In genomic region chr17:45127209-45127582, GRCh38 we compare ENCODE assay signal across 14 cellular contexts. TPM values are rescaled to one million over a fixed set of nuclear protein-coding genes. Genes with fewer than 3 reads are reported as not detected.
DNase-seq lines count a peak whose midpoint lies in the region; ATAC-seq and TF ChIP-seq lines count a peak whose summit lies in the region.
"Had no signal": no experiment of that assay in that cellular context is flagged by ENCODE, and none has a peak within 500 bp of the region (broad histone marks: within the 10 kb centered on the region; RNA-seq: fewer than 3 reads in every experiment).

No MANE protein-coding gene starts in this region.

- no peaks in the 10 kb centered on the region for H3K36me3 Mint-ChIP-seq in osteocyte (ENCODE audit: unreplicated experiment)
- no peaks in the 10 kb centered on the region for H3K36me3 Mint-ChIP-seq in natural killer cell treated with Interleukin-12 subunit alpha and Interleukin-12 subunit beta and Interleukin-15 and Interleukin-18, amount 100 ng/mL, for 72 hours
- H3K36me3 Mint-ChIP-seq: activated CD4-positive, alpha-beta memory T cell treated with anti-CD3 and anti-CD28 coated beads for 36 hours had no signal

- H3K4me1 Mint-ChIP-seq in osteocyte (ENCODE audit: unreplicated experiment): peaks cover 76% of the 10 kb centered on the region
- peaks cover 0 to 3% of the 10 kb centered on the region in 2 donors for H3K4me1 Mint-ChIP-seq in natural killer cell treated with Interleukin-12 subunit alpha and Interleukin-12 subunit beta and Interleukin-15 and Interleukin-18, amount 100 ng/mL, for 72 hours (ENCODE audit: low read depth in 2 of 2)
- H3K4me1 Mint-ChIP-seq: T-helper 17 cell had no signal

- H3K4me1 ChIP-seq in gastroesophageal sphincter (peaks cover 0 to 86% (median 45%) of the 10 kb centered on the region in 3 donors), uterus (peaks cover 5 to 30% of the 10 kb centered on the region in 2 donors)

- H3K27ac ChIP-seq in gastroesophageal sphincter: peak overlapping the region in 3 of 4 donors; percentile 97 to 100 (median 100)
- H3K27ac ChIP-seq in uterus: peak overlapping the region; percentile 81 to 82
- H3K27ac ChIP-seq: HL-60 had no signal

- H3K27me3 ChIP-seq in gastroesophageal sphincter (no peaks in the 10 kb centered on the region), uterus (no peaks in the 10 kb centered on the region)

- H3K9me3 Mint-ChIP-seq in osteocyte (ENCODE audit: unreplicated experiment): no peaks in the 10 kb centered on the region
- no peaks in the 10 kb centered on the region for H3K9me3 Mint-ChIP-seq in natural killer cell treated with Interleukin-12 subunit alpha and Interleukin-12 subunit beta and Interleukin-15 and Interleukin-18, amount 100 ng/mL, for 72 hours
- H3K9me3 Mint-ChIP-seq: activated CD4-positive, alpha-beta memory T cell treated with anti-CD3 and anti-CD28 coated beads for 36 hours had no signal

- no peaks in the 10 kb centered on the region for H3K36me3 ChIP-seq in gastroesophageal sphincter
- no peaks in the 10 kb centered on the region for H3K36me3 ChIP-seq in uterus

- H3K27me3 Mint-ChIP-seq in osteocyte (ENCODE audit: unreplicated experiment): no peaks in the 10 kb centered on the region
- peaks cover 0 to 8% of the 10 kb centered on the region in 2 donors for H3K27me3 Mint-ChIP-seq in natural killer cell treated with Interleukin-12 subunit alpha and Interleukin-12 subunit beta and Interleukin-15 and Interleukin-18, amount 100 ng/mL, for 72 hours
- H3K27me3 Mint-ChIP-seq: T-helper 17 cell had no signal

- H3K4me3 ChIP-seq in gastroesophageal sphincter (no peak overlapping the region), uterus (no peak overlapping the region)

- no peak for TF ChIP-seq POLR2A in gastroesophageal sphincter (IDR thresholded peaks at IDR 0.05)
- TF ChIP-seq POLR2A in uterus (IDR thresholded peaks at IDR 0.05): no peak

- no peak for TF ChIP-seq CTCF in gastroesophageal sphincter (IDR thresholded peaks at IDR 0.05)
- no peak for TF ChIP-seq CTCF in osteocyte (IDR thresholded peaks at IDR 0.05)
- TF ChIP-seq CTCF in uterus (IDR thresholded peaks at IDR 0.05): no peak

- peak; percentile 5 for DNase-seq in SKM-1 treated with dmso at 0.1 percent for 144 hours (lab: John Stamatoyannopoulos, UW; ENCODE audit: unreplicated experiment)
- DNase-seq in SKM-1 (lab: John Stamatoyannopoulos, UW; ENCODE audit: unreplicated experiment): no peak
- no peak for DNase-seq in osteocyte (ENCODE audit: extremely low spot score, unreplicated experiment)
- no peak for DNase-seq in uterus
- DNase-seq in natural killer cell treated with Interleukin-12 subunit alpha and Interleukin-12 subunit beta and Interleukin-15 and Interleukin-18, amount 100 ng/mL, for 72 hours (ENCODE audit: low spot score): no peak
- no peak for DNase-seq in NCI-H526 treated with DMSO at 0.1 percent for 48 hours (lab: John Stamatoyannopoulos, UW)
- DNase-seq in nucleus accumbens (lab: John Stamatoyannopoulos, UW): no peak
- DNase-seq: 8988T; activated CD4-positive, alpha-beta memory T cell treated with anti-CD3 and anti-CD28 coated beads for 36 hours; COR-L47; erythroblast; T-helper 17 cell had no signal

- no peak for TF ChIP-seq EP300 in gastroesophageal sphincter (IDR thresholded peaks at IDR 0.05)

- no peak for ATAC-seq in gastroesophageal sphincter
- ATAC-seq in natural killer cell treated with Interleukin-12 subunit alpha and Interleukin-12 subunit beta and Interleukin-15 and Interleukin-18, amount 100 ng/mL, for 72 hours: no peak
- ATAC-seq: T-helper 17 cell had no signal

- H3K9me3 ChIP-seq in gastroesophageal sphincter: no peaks in the 10 kb centered on the region
- H3K9me3 ChIP-seq in uterus: no peaks in the 10 kb centered on the region

- H3K27ac Mint-ChIP-seq in osteocyte (ENCODE audit: unreplicated experiment): peak overlapping the region; percentile 95
- no peak overlapping the region for H3K27ac Mint-ChIP-seq in natural killer cell treated with Interleukin-12 subunit alpha and Interleukin-12 subunit beta and Interleukin-15 and Interleukin-18, amount 100 ng/mL, for 72 hours
- H3K27ac Mint-ChIP-seq: activated CD4-positive, alpha-beta memory T cell treated with anti-CD3 and anti-CD28 coated beads for 36 hours; T-helper 17 cell had no signal

- H3K4me3 Mint-ChIP-seq in osteocyte (ENCODE audit: unreplicated experiment): peak overlapping the region; percentile 22
- no peak overlapping the region for H3K4me3 Mint-ChIP-seq in natural killer cell treated with Interleukin-12 subunit alpha and Interleukin-12 subunit beta and Interleukin-15 and Interleukin-18, amount 100 ng/mL, for 72 hours
- H3K4me3 Mint-ChIP-seq: activated CD4-positive, alpha-beta memory T cell treated with anti-CD3 and anti-CD28 coated beads for 36 hours; T-helper 17 cell had no signal

- 80 to 83% methylated on average over 1 of the region's 8 CpGs for WGBS in gastroesophageal sphincter (ENCODE audit: low coverage in 1 of 2), 2 donors

- intact Hi-C loops in uterus (cut with DNase I; ENCODE audit: low total_unique reads): no loop called here

RNA-seq across cellular contexts. Expression of gene PLCD3, which starts 5.1 kb away (rescaled TPM):
- 100 to 1,000 TPM in 2 of 4 donors, 10 to 100 TPM in 2; 50.4 to 147 (median 81.8) TPM for total RNA-seq in gastroesophageal sphincter
- 92.3 and 111 TPM in 2 replicates for total RNA-seq in osteocyte
- total RNA-seq in uterus: 10 to 100 TPM in 2 of 4 donors, 1 to 10 TPM in 2; 1.5 to 90.8 (median 8.9) TPM
- 1 to 10 TPM; 2.7 to 5.9 TPM for total RNA-seq in natural killer cell treated with Interleukin-12 subunit alpha and Interleukin-12 subunit beta and Interleukin-15 and Interleukin-18, amount 100 ng/mL, for 72 hours

RNA-seq across cellular contexts. Expression of gene ACBD4, which starts 8.3 kb away (rescaled TPM):
- 10 to 100 TPM; 15.0 to 28.8 (median 23.5) TPM for total RNA-seq in gastroesophageal sphincter
- 8.1 and 10.6 TPM in 2 replicates for total RNA-seq in osteocyte
- total RNA-seq in uterus: 10 to 100 TPM in 3 of 4 donors, 1 to 10 TPM in 1; 7.8 to 37.7 (median 26.1) TPM
- total RNA-seq in natural killer cell treated with Interleukin-12 subunit alpha and Interleukin-12 subunit beta and Interleukin-15 and Interleukin-18, amount 100 ng/mL, for 72 hours: 10 to 100 TPM in 1 of 2 donors, 1 to 10 TPM in 1; 8.3 to 14.8 TPM

RNA-seq across cellular contexts. Expression of gene HEXIM1, which starts 21.1 kb away (rescaled TPM):
- total RNA-seq in gastroesophageal sphincter (10 to 100 TPM; 48.3 to 56.3 (median 53.8) TPM), osteocyte (42.0 and 44.5 TPM in 2 replicates), uterus (10 to 100 TPM; 23.8 to 60.6 (median 26.7) TPM)
- total RNA-seq in natural killer cell treated with Interleukin-12 subunit alpha and Interleukin-12 subunit beta and Interleukin-15 and Interleukin-18, amount 100 ng/mL, for 72 hours: 10 to 100 TPM; 48.0 to 66.9 TPM

RNA-seq across cellular contexts. Expression of gene HEXIM2, which starts 34.5 kb away (rescaled TPM):
- total RNA-seq in gastroesophageal sphincter (10 to 100 TPM in 1 of 4 donors, 1 to 10 TPM in 3; 3.8 to 11.1 (median 8.6) TPM), osteocyte (6.4 and 9.8 TPM in 2 replicates), uterus (10 to 100 TPM in 1 of 4 donors, 1 to 10 TPM in 2, not detected in 1; 3.0 to 11.6 (median 7.6) TPM)
- total RNA-seq in natural killer cell treated with Interleukin-12 subunit alpha and Interleukin-12 subunit beta and Interleukin-15 and Interleukin-18, amount 100 ng/mL, for 72 hours: 10 to 100 TPM in 1 of 2 donors, 1 to 10 TPM in 1; 6.1 to 10.7 TPM
